Comparison of ENCODE assay signal across 17 cellular contexts in genomic region chr16:10813123-10813455, GRCh38. TPM values are rescaled to one million over a fixed set of nuclear protein-coding genes. Genes with fewer than 3 reads are reported as not detected.
"Had no signal": no experiment of that assay in that cellular context is flagged by ENCODE, and none has a peak within 500 bp of the region (broad histone marks: within the 10 kb centered on the region; RNA-seq: fewer than 3 reads in every experiment).

No MANE protein-coding gene starts in this region.

- DNase-seq: activated CD4-positive, alpha-beta T cell treated with anti-CD3 and anti-CD28 coated beads, Interleukin-2, amount 10 ng/mL, durations not matched to agents 7 days and 5 days; activated CD4-positive, CD25-positive, alpha-beta regulatory T cell; activated T-cell treated with anti-CD3 and anti-CD28 coated beads, Interleukin-2, amount 50 U/mL, for 4 hours; glutamatergic neuron; immature natural killer cell; naive thymus-derived CD4-positive, alpha-beta T cell; nucleus accumbens; sigmoid colon; stimulated activated naive CD8-positive, alpha-beta T cell treated with anti-CD3 and anti-CD28 coated beads, Interleukin-15, amount 100 ng/mL, for 72 hours; testis had no signal

- ATAC-seq: naive thymus-derived CD4-positive, alpha-beta T cell had no signal

- H3K27ac ChIP-seq: ascending aorta, esophagus muscularis mucosa, sigmoid colon, testis had no signal

- H3K27me3 ChIP-seq: ascending aorta, testis had no signal

- H3K36me3 ChIP-seq: ascending aorta, esophagus muscularis mucosa, sigmoid colon had no signal

- H3K4me3 ChIP-seq: ascending aorta, esophagus muscularis mucosa, lung, sigmoid colon, testis had no signal

- H3K9me3 ChIP-seq: ascending aorta, esophagus muscularis mucosa, sigmoid colon, testis had no signal

- H3K4me1 ChIP-seq: ascending aorta, testis had no signal

RNA-seq across cellular contexts. Expression of gene TVP23A, which starts 5.5 kb away (rescaled TPM):
- total RNA-seq: activated CD4-positive, alpha-beta T cell treated with anti-CD3 and anti-CD28 coated beads, Interleukin-2, amount 10 ng/mL, durations not matched to agents 7 days and 5 days; activated CD8-positive, alpha-beta memory T cell treated with anti-CD3 and anti-CD28 coated beads for 36 hours; ascending aorta; fibroblast of villous mesenchyme; mononuclear cell; pulmonary artery endothelial cell had no signal
